ENCODE assay signal across 8 cellular contexts in the genomic region with DNA sequence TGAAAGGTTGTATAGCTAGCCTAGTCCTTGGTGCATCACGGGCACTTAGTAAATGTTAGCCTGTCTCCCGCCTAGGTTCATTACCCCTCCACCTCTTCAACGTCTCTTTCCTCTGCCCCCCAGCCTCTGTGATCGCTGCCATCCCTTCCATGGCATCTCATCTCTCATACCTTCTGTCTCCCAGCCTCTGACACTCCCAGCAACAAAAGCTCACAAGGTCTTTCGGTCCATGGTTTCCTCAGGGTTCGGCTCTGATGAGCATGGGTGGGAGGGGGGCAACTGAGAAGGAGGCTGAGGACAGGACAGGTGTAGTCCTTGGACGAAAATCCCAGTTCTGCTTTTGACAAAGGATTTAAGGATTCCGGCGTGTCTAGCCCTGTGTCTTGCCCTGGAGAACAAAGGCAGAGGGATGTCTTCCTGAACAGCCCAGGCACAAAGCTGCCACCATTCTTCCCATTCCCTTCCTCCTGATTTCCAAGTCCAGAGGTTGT. TPM values are rescaled to one million over a fixed set of nuclear protein-coding genes. Genes with fewer than 3 reads are reported as not detected.
DNase-seq lines count a peak whose midpoint lies in the region; ATAC-seq and TF ChIP-seq lines count a peak whose summit lies in the region.

No MANE protein-coding gene starts in this region.

- H3K4me3 ChIP-seq in CD4-positive, alpha-beta memory T cell (ENCODE audit: low read length in 2 of 2): no peak overlapping the region
- H3K4me3 ChIP-seq in endodermal cell (ENCODE audit: low read length): no peak overlapping the region
- no peak overlapping the region for H3K4me3 ChIP-seq in rectal smooth muscle tissue (ENCODE audit: low read length)

- no peaks in the 10 kb centered on the region for H3K27me3 ChIP-seq in CD4-positive, alpha-beta memory T cell (ENCODE audit: insufficient read depth, low read length)
- H3K27me3 ChIP-seq in endodermal cell (ENCODE audit: control insufficient read depth, insufficient read depth, low read length, poor library complexity, severe bottlenecking): no peaks in the 10 kb centered on the region
- H3K27me3 ChIP-seq in rectal smooth muscle tissue (ENCODE audit: control insufficient read depth, insufficient read depth, low read length): peaks cover 3% of the 10 kb centered on the region

- peak in 1 of 5 donors; percentile 5 for DNase-seq in CD4-positive, alpha-beta memory T cell
- DNase-seq in RWPE1 (ENCODE audit: low spot score) (no peak), endodermal cell (peak; percentile 32), UCSD-AML1 (lab: John Stamatoyannopoulos, UW; ENCODE audit: unreplicated experiment) (no peak), SIG-M5 treated with dmso at 0.1 percent for 504 hours (lab: John Stamatoyannopoulos, UW; ENCODE audit: unreplicated experiment) (no peak)

- TF ChIP-seq CTCF in RWPE1 (conservative IDR thresholded peaks at IDR 0.05; ENCODE audit: low read depth) (no peak), endodermal cell (conservative IDR thresholded peaks at IDR 0.05) (no peak)

- 86 to 89% methylated on average over 5 to 9 of the region's 9 CpGs for WGBS in endodermal cell (ENCODE audit: insufficient coverage in 1 of 2, insufficient read length in 1 of 2), 2 experiments

- no peaks in the 10 kb centered on the region for H3K27me3 Mint-ChIP-seq in CD4-positive, alpha-beta memory T cell
- peaks cover 3% of the 10 kb centered on the region for H3K27me3 Mint-ChIP-seq in endodermal cell (ENCODE audit: insufficient read depth)

- H3K9me3 ChIP-seq in CD4-positive, alpha-beta memory T cell (ENCODE audit: control insufficient read depth in 1 of 2, low read length in 2 of 2): no peaks in the 10 kb centered on the region
- H3K9me3 ChIP-seq in endodermal cell (ENCODE audit: control insufficient read depth, low read length): no peaks in the 10 kb centered on the region

- H3K4me1 ChIP-seq in CD4-positive, alpha-beta memory T cell (ENCODE audit: insufficient read depth, low read length): peaks cover 90% of the 10 kb centered on the region
- H3K4me1 ChIP-seq in endodermal cell (ENCODE audit: control insufficient read depth, insufficient read depth, low read length): no peaks in the 10 kb centered on the region
- H3K4me1 ChIP-seq in rectal smooth muscle tissue (ENCODE audit: control insufficient read depth, insufficient read depth, low read length): peaks cover 36% of the 10 kb centered on the region

- peak overlapping the region in 6 of 8 donors; percentile 19 to 65 (median 48) for H3K4me3 Mint-ChIP-seq in CD4-positive, alpha-beta memory T cell
- no peak overlapping the region for H3K4me3 Mint-ChIP-seq in endodermal cell

- H3K9ac ChIP-seq in endodermal cell (ENCODE audit: extremely low read depth, low read length, poor library complexity, severe bottlenecking): no peak overlapping the region
- H3K9ac ChIP-seq in rectal smooth muscle tissue (ENCODE audit: low read length): no peak overlapping the region

- peaks cover 61 to 92% (median 76%) of the 10 kb centered on the region in 4 donors for H3K4me1 Mint-ChIP-seq in CD4-positive, alpha-beta memory T cell
- H3K4me1 Mint-ChIP-seq in endodermal cell: peaks cover 12% of the 10 kb centered on the region

- POLR2A ChIA-PET in CD4-positive, alpha-beta memory T cell (lab: Charles Lee; ENCODE audit: partially characterized antibody): interaction anchor here (0.7 to 28.0 kb wide), 15 partner anchors 12 to 226 kb away, joined by 4 to 1226 read pairs (median 7); a partner anchor contains a TSS
- POLR2A ChIA-PET in RWPE1 (lab: Yijun Ruan, JAX; ENCODE audit: low non-redundant PET): interaction anchor here (0.6 to 1.1 kb wide), 2 partner anchors 53 to 65 kb away, joined by 3 to 4 read pairs; no protein-coding TSS in a partner anchor

- CTCF ChIA-PET in CD4-positive, alpha-beta memory T cell (lab: Charles Lee; ENCODE audit: partially characterized antibody): interaction anchor here (0.8 to 19.3 kb wide), 16 partner anchors 8 to 1114 kb away, joined by 3 to 512 read pairs (median 4); no protein-coding TSS in a partner anchor
- CTCF ChIA-PET in RWPE1 (lab: Yijun Ruan, JAX): interaction anchor here (0.5 to 2.8 kb wide), 4 partner anchors 10 to 1097 kb away, joined by 3 to 28 read pairs (median 8); no protein-coding TSS in a partner anchor

- H3K36me3 ChIP-seq in CD4-positive, alpha-beta memory T cell (ENCODE audit: insufficient read depth, low read length): peaks cover 12% of the 10 kb centered on the region
- H3K36me3 ChIP-seq in endodermal cell (ENCODE audit: control insufficient read depth, insufficient read depth, low read length): no peaks in the 10 kb centered on the region
- H3K36me3 ChIP-seq in rectal smooth muscle tissue (ENCODE audit: control insufficient read depth, insufficient read depth, low read length): no peaks in the 10 kb centered on the region

- peak overlapping the region; percentile 72 to 93 (median 90) for H3K27ac Mint-ChIP-seq in CD4-positive, alpha-beta memory T cell
- H3K27ac Mint-ChIP-seq in endodermal cell: peak overlapping the region; percentile 13

- peaks cover 9 to 12% of the 10 kb centered on the region in 2 donors for H3K36me3 Mint-ChIP-seq in CD4-positive, alpha-beta memory T cell
- H3K36me3 Mint-ChIP-seq in endodermal cell (ENCODE audit: low read depth): no peaks in the 10 kb centered on the region

- intact Hi-C loops in CD4-positive, alpha-beta memory T cell (cut with micrococcal nuclease): no loop called here

- ATAC-seq in HG03571 (IDR thresholded peaks at IDR 0.05; ENCODE audit: unreplicated experiment) (no peak), HG03520 (IDR thresholded peaks at IDR 0.05; ENCODE audit: unreplicated experiment) (no peak)

- H3K27ac ChIP-seq in CD4-positive, alpha-beta memory T cell (ENCODE audit: low read depth, low read length): no peak overlapping the region
- H3K27ac ChIP-seq in RWPE1: peak overlapping the region; percentile 94
- H3K27ac ChIP-seq in endodermal cell (ENCODE audit: low read depth, low read length): no peak overlapping the region
- H3K27ac ChIP-seq in rectal smooth muscle tissue (ENCODE audit: low read depth, low read length): peak overlapping the region; percentile 76

- H3K9me3 Mint-ChIP-seq in CD4-positive, alpha-beta memory T cell: no peaks in the 10 kb centered on the region
- H3K9me3 Mint-ChIP-seq in endodermal cell: no peaks in the 10 kb centered on the region

RNA-seq across cellular contexts. Expression of a gene that starts 16.7 kb away (rescaled TPM):
- total RNA-seq in CD4-positive, alpha-beta memory T cell: 100 to 1,000 TPM; 268 to 269 TPM
- 100 to 1,000 TPM; 436 to 502 TPM for polyA plus RNA-seq in CD4-positive, alpha-beta memory T cell
- under 1 TPM in 1 of 2 donors, not detected in 1; 0.53 TPM for total RNA-seq in endodermal cell
- polyA plus RNA-seq in endodermal cell (2013, experiment 1 of 2): 0.21 TPM
- polyA plus RNA-seq in endodermal cell (2013, experiment 2 of 2): not detected

RNA-seq across cellular contexts. Expression of a gene that starts 47.1 kb away (rescaled TPM):
- total RNA-seq in CD4-positive, alpha-beta memory T cell: 1 to 10 TPM in 1 of 2 experiments, under 1 TPM in 1; 0.25 to 1.8 TPM
- under 1 TPM; 0.18 to 0.33 TPM for polyA plus RNA-seq in CD4-positive, alpha-beta memory T cell
- 1 to 10 TPM in 1 of 2 donors, under 1 TPM in 1; 0.89 to 2.5 TPM for total RNA-seq in endodermal cell
- polyA plus RNA-seq in endodermal cell (2013, experiment 1 of 2): 0.07 TPM
- not detected for polyA plus RNA-seq in endodermal cell (2013, experiment 2 of 2)

Comparison
In these comparisons a context has a peak if more than half of its experiments do, and no peak if none do; other contexts are left out.
1. H3K27ac ChIP-seq: peak in RWPE1 (single experiment) and rectal smooth muscle tissue (single experiment); none in CD4-positive, alpha-beta memory T cell (single experiment) and endodermal cell (single experiment).
2. RNA of a gene that starts 16.7 kb away (total RNA-seq): 268 to 269 TPM in CD4-positive, alpha-beta memory T cell; 0.53 TPM in endodermal cell; every median in the first group is over 100 times any median in the second.